8 cellular contexts compared by ENCODE assay signal in the genomic region with DNA sequence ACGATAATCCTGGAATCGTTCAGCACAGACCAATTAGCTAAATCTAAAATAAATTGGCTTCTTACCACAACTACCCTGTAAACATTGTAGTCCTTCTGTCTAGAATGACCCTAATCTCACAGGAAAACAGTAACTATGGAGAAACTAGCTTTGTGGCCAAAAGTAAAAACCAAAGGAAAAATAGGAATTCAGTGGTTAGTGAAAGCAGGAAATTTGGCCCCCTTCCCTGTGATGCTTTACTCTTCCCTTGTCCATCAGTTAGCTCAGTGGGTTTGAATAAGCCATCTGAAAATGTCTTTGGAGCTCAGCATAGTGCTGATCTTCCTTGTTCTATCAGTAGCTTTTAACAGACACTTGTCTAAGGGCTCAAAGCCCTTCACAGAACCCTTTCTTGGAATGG. TPM values are rescaled to one million over a fixed set of nuclear protein-coding genes. Genes with fewer than 3 reads are reported as not detected.
A peak's percentile ranks its signal among the peaks of the same experiment; 100 is the strongest.
DNase-seq lines count a peak whose midpoint lies in the region; ATAC-seq and TF ChIP-seq lines count a peak whose summit lies in the region.

No MANE protein-coding gene starts in this region.

- H3K9me3 ChIP-seq in cardiac muscle cell (ENCODE audit: low read depth) = no peaks in the 10 kb centered on the region
- H3K9me3 ChIP-seq in liver (ENCODE audit: control insufficient read depth in 4 of 4, low read length in 3 of 4) = no peaks in the 10 kb centered on the region

- 23% methylated on average over 2 of the region's 2 CpGs for WGBS in liver
- 26% methylated on average over 2 of the region's 2 CpGs for WGBS in urinary bladder

- H3K27ac Mint-ChIP-seq in activated naive CD8-positive, alpha-beta T cell treated with anti-CD3 and anti-CD28 coated beads for 36 hours = no peak overlapping the region

- peak overlapping the region; percentile 26 to 98 for H3K9ac ChIP-seq in liver (ENCODE audit: low read depth in 1 of 2, low read length in 2 of 2)

- H3K4me3 ChIP-seq in cardiac muscle cell = peak overlapping the region; percentile 77
- H3K4me3 ChIP-seq in liver (ENCODE audit: low read depth in 1 of 3, low read length in 3 of 3) = peak overlapping the region; percentile 66 to 99 (median 92)
- peak overlapping the region; percentile 35 for H3K4me3 ChIP-seq in urinary bladder (ENCODE audit: low read depth, low read length)

- no peak for TF ChIP-seq RAD21 in liver (IDR thresholded peaks at IDR 0.05)

- H3K36me3 Mint-ChIP-seq in activated naive CD8-positive, alpha-beta T cell treated with anti-CD3 and anti-CD28 coated beads for 36 hours = peaks cover 39% of the 10 kb centered on the region

- ATAC-seq in left ventricle myocardium superior = no peak
- no peak for ATAC-seq in GM21526 (IDR thresholded peaks at IDR 0.05; ENCODE audit: low FRiP score, unreplicated experiment)
- ATAC-seq in GM19463 (IDR thresholded peaks at IDR 0.05; ENCODE audit: unreplicated experiment) = no peak

- H3K27ac ChIP-seq in cardiac muscle cell (no peak overlapping the region), liver (ENCODE audit: low read depth in 1 of 2, low read length in 2 of 2) (peak overlapping the region; percentile 42 to 98), urinary bladder (ENCODE audit: low read depth) (no peak overlapping the region)

- H3K27me3 Mint-ChIP-seq in activated naive CD8-positive, alpha-beta T cell treated with anti-CD3 and anti-CD28 coated beads for 36 hours = no peaks in the 10 kb centered on the region

- intact Hi-C loops in left ventricle myocardium superior (cut with micrococcal nuclease) = no loop called here

- peaks cover 17% of the 10 kb centered on the region for H3K4me1 ChIP-seq in cardiac muscle cell (ENCODE audit: low read depth)
- H3K4me1 ChIP-seq in liver (ENCODE audit: control insufficient read depth in 4 of 4, insufficient read depth in 4 of 4, low read length in 3 of 4) = peaks cover 0 to 30% (median 10%) of the 10 kb centered on the region in 4 donors
- peaks cover 2% of the 10 kb centered on the region for H3K4me1 ChIP-seq in urinary bladder (ENCODE audit: insufficient read depth)

- H3K9me3 Mint-ChIP-seq in activated naive CD8-positive, alpha-beta T cell treated with anti-CD3 and anti-CD28 coated beads for 36 hours = no peaks in the 10 kb centered on the region

- peaks cover 24% of the 10 kb centered on the region for H3K36me3 ChIP-seq in cardiac muscle cell
- H3K36me3 ChIP-seq in liver (ENCODE audit: control insufficient read depth in 4 of 4, insufficient read depth in 3 of 4, low read depth in 1 of 4, low read length in 3 of 4) = peaks cover 0 to 6% (median 1%) of the 10 kb centered on the region in 4 donors
- no peaks in the 10 kb centered on the region for H3K36me3 ChIP-seq in urinary bladder (ENCODE audit: insufficient read depth)

- H3K4me1 Mint-ChIP-seq in activated naive CD8-positive, alpha-beta T cell treated with anti-CD3 and anti-CD28 coated beads for 36 hours = peaks cover 26% of the 10 kb centered on the region

- DNase-seq in cardiac muscle cell (ENCODE audit: low read depth in 1 of 2, low spot score in 1 of 2) (peak in 1 of 2 donors; percentile 70), left ventricle myocardium superior (no peak)
- DNase-seq in activated naive CD8-positive, alpha-beta T cell treated with anti-CD3 and anti-CD28 coated beads for 36 hours = no peak
- no peak for DNase-seq in stimulated activated CD8-positive, alpha-beta memory T cell treated with anti-CD3 and anti-CD28 coated beads, Interleukin-4, amount 100 ng/mL, for 48 hours

- TF ChIP-seq CTCF in cardiac muscle cell (IDR thresholded peaks at IDR 0.05; ENCODE audit: low read depth, low read length) = no peak
- TF ChIP-seq CTCF in liver (IDR thresholded peaks at IDR 0.05; ENCODE audit: low read depth, low read length, missing input control) = no peak

- peak overlapping the region; percentile 92 for H3K4me3 Mint-ChIP-seq in activated naive CD8-positive, alpha-beta T cell treated with anti-CD3 and anti-CD28 coated beads for 36 hours

- H3K27me3 ChIP-seq in cardiac muscle cell (no peaks in the 10 kb centered on the region), liver (ENCODE audit: control insufficient read depth in 4 of 4, insufficient read depth in 4 of 4, low read length in 3 of 4) (no peaks in the 10 kb centered on the region)

TF ChIP-seq in liver, 16 proteins besides CTCF, POLR2A, EP300 and RAD21:
- TF ChIP-seq TAF1 (conservative IDR thresholded peaks at IDR 0.05) (no peak), NR2F2 (IDR thresholded peaks at IDR 0.05) (no peak), HNF4G (IDR thresholded peaks at IDR 0.05) (no peak), EGR1 (IDR thresholded peaks at IDR 0.05; ENCODE audit: low read depth in 2 of 2) (no peak), FOXA1 (IDR thresholded peaks at IDR 0.05) (no peak), FOXA2 (IDR thresholded peaks at IDR 0.05) (no peak), RXRA (IDR thresholded peaks at IDR 0.05) (no peak), JUND (IDR thresholded peaks at IDR 0.05) (no peak), SP1 (IDR thresholded peaks at IDR 0.05) (no peak), GABPA (IDR thresholded peaks at IDR 0.05 in 1 of 2, conservative IDR thresholded peaks at IDR 0.05 in 1 of 2) (no peak), HNF4A (conservative IDR thresholded peaks at IDR 0.05) (no peak), YY1 (IDR thresholded peaks at IDR 0.05) (no peak)
- TF ChIP-seq, protein P1, sequence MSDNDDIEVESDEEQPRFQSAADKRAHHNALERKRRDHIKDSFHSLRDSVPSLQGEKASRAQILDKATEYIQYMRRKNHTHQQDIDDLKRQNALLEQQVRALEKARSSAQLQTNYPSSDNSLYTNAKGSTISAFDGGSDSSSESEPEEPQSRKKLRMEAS (IDR thresholded peaks at IDR 0.05) = no peak
- TF ChIP-seq, protein P2, sequence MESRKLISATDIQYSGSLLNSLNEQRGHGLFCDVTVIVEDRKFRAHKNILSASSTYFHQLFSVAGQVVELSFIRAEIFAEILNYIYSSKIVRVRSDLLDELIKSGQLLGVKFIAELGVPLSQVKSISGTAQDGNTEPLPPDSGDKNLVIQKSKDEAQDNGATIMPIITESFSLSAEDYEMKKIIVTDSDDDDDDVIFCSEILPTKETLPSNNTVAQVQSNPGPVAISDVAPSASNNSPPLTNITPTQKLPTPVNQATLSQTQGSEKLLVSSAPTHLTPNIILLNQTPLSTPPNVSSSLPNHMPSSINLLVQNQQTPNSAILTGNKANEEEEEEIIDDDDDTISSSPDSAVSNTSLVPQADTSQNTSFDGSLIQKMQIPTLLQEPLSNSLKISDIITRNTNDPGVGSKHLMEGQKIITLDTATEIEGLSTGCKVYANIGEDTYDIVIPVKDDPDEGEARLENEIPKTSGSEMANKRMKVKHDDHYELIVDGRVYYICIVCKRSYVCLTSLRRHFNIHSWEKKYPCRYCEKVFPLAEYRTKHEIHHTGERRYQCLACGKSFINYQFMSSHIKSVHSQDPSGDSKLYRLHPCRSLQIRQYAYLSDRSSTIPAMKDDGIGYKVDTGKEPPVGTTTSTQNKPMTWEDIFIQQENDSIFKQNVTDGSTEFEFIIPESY (IDR thresholded peaks at IDR 0.05) = no peak
- TF ChIP-seq, protein P3, sequence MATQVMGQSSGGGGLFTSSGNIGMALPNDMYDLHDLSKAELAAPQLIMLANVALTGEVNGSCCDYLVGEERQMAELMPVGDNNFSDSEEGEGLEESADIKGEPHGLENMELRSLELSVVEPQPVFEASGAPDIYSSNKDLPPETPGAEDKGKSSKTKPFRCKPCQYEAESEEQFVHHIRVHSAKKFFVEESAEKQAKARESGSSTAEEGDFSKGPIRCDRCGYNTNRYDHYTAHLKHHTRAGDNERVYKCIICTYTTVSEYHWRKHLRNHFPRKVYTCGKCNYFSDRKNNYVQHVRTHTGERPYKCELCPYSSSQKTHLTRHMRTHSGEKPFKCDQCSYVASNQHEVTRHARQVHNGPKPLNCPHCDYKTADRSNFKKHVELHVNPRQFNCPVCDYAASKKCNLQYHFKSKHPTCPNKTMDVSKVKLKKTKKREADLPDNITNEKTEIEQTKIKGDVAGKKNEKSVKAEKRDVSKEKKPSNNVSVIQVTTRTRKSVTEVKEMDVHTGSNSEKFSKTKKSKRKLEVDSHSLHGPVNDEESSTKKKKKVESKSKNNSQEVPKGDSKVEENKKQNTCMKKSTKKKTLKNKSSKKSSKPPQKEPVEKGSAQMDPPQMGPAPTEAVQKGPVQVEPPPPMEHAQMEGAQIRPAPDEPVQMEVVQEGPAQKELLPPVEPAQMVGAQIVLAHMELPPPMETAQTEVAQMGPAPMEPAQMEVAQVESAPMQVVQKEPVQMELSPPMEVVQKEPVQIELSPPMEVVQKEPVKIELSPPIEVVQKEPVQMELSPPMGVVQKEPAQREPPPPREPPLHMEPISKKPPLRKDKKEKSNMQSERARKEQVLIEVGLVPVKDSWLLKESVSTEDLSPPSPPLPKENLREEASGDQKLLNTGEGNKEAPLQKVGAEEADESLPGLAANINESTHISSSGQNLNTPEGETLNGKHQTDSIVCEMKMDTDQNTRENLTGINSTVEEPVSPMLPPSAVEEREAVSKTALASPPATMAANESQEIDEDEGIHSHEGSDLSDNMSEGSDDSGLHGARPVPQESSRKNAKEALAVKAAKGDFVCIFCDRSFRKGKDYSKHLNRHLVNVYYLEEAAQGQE (IDR thresholded peaks at IDR 0.05) = no peak
- TF ChIP-seq, protein P4, sequence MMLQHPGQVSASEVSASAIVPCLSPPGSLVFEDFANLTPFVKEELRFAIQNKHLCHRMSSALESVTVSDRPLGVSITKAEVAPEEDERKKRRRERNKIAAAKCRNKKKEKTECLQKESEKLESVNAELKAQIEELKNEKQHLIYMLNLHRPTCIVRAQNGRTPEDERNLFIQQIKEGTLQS (IDR thresholded peaks at IDR 0.05) = no peak

RNA-seq across cellular contexts. Expression of a gene that starts 1.6 kb away (rescaled TPM):
- total RNA-seq in cardiac muscle cell (28.4 and 36.8 TPM in 2 replicates), left ventricle myocardium superior (64.6 TPM), liver (10 to 100 TPM; 49.6 to 58.7 TPM), urinary bladder (106 TPM)
- polyA plus RNA-seq in cardiac muscle cell (30.6 and 49.1 TPM in 2 replicates), liver (10 to 100 TPM; 19.9 to 23.5 TPM), urinary bladder (37.4 TPM)
- 10 to 100 TPM; 89.3 to 97.7 TPM for total RNA-seq in activated naive CD8-positive, alpha-beta T cell treated with anti-CD3 and anti-CD28 coated beads for 36 hours

Comparison
In these comparisons a context has a peak if more than half of its experiments do, and no peak if none do; other contexts are left out.
1. H3K27ac ChIP-seq: peak in liver (2 of 2); none in cardiac muscle cell (single experiment) and urinary bladder (single experiment).
2. H3K4me3 ChIP-seq: peak in every context shown above with its lines; median percentile 92 in liver; 77 in cardiac muscle cell; 35 in urinary bladder.